Comparison of ENCODE assay signal across 9 cellular contexts in the genomic region with DNA sequence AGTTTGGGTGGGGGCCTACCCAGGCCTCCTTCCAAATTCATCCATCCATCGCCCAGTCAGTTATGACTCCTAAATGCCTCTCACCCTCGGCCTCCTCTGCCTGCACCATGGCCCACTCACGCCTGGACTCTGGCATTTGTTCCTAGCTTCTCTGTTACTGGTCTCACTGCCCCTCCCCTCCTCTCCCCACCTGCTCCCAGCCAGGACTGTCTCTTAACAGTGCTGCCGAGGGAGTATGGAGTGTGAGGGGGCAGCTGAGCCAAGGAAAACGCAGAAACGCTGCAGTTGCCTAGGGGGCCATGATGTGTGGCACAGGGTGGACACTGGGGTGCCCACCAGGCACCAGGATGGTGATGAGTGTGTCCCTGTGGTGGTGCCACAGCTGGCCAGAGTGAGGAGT. TPM values are rescaled to one million over a fixed set of nuclear protein-coding genes. Genes with fewer than 3 reads are reported as not detected.
DNase-seq lines count a peak whose midpoint lies in the region; ATAC-seq and TF ChIP-seq lines count a peak whose summit lies in the region.
"Had no signal": no experiment of that assay in that cellular context is flagged by ENCODE, and none has a peak within 500 bp of the region (broad histone marks: within the 10 kb centered on the region; RNA-seq: fewer than 3 reads in every experiment).

No MANE protein-coding gene starts in this region.

- peaks cover 44% of the 10 kb centered on the region for H3K36me3 ChIP-seq in HUES6 (ENCODE audit: control insufficient read depth, insufficient read depth, low read length)

- peak overlapping the region; percentile 68 for H3K4me3 ChIP-seq in AG10803 (ENCODE audit: low read length)
- H3K4me3 ChIP-seq in HUES6 (ENCODE audit: low read depth, low read length), result peak overlapping the region; percentile 78

- no peak for TF ChIP-seq CTCF in AG10803 (conservative IDR thresholded peaks at IDR 0.05; ENCODE audit: low read length)

- H3K27ac ChIP-seq in HUES6 (ENCODE audit: low read depth, low read length) (no peak overlapping the region), cingulate gyrus (ENCODE audit: low read depth, low read length) (peak overlapping the region; percentile 65)
- H3K27ac ChIP-seq: neutrophil had no signal

- no peaks in the 10 kb centered on the region for H3K9me3 ChIP-seq in HUES6 (ENCODE audit: control insufficient read depth, insufficient read depth, low read depth, low read length)
- H3K9me3 ChIP-seq: neutrophil had no signal

- peaks cover 14% of the 10 kb centered on the region for H3K4me1 ChIP-seq in HUES6 (ENCODE audit: control insufficient read depth, insufficient read depth, low read length)

- DNase-seq in AG10803 (ENCODE audit: low read depth) (no peak), EL (no peak), activated gamma-delta T cell (lab: John Stamatoyannopoulos, UW) (no peak), NCI-H446 (lab: John Stamatoyannopoulos, UW) (no peak)
- DNase-seq in natural killer cell treated with Interleukin-12 subunit alpha and Interleukin-12 subunit beta and Interleukin-15 and Interleukin-18, amount 100 ng/mL, for 72 hours (ENCODE audit: low spot score), result no peak

- no peak overlapping the region for H3K27ac Mint-ChIP-seq in natural killer cell treated with Interleukin-12 subunit alpha and Interleukin-12 subunit beta and Interleukin-15 and Interleukin-18, amount 100 ng/mL, for 72 hours

- peak overlapping the region; percentile 72 for H3K9ac ChIP-seq in HUES6 (ENCODE audit: low read length)

- no peaks in the 10 kb centered on the region for H3K36me3 Mint-ChIP-seq in natural killer cell treated with Interleukin-12 subunit alpha and Interleukin-12 subunit beta and Interleukin-15 and Interleukin-18, amount 100 ng/mL, for 72 hours

- H3K27me3 ChIP-seq in HUES6 (ENCODE audit: control insufficient read depth, insufficient read depth, low read length), result peaks cover 6% of the 10 kb centered on the region; the same call in 1 of the 2 replicates
- H3K27me3 ChIP-seq: neutrophil had no signal

- peak overlapping the region; percentile 66 for H3K4me3 Mint-ChIP-seq in natural killer cell treated with Interleukin-12 subunit alpha and Interleukin-12 subunit beta and Interleukin-15 and Interleukin-18, amount 100 ng/mL, for 72 hours

- no peak for ATAC-seq in natural killer cell treated with Interleukin-12 subunit alpha and Interleukin-12 subunit beta and Interleukin-15 and Interleukin-18, amount 100 ng/mL, for 72 hours
- no peak for ATAC-seq in GM18517 (IDR thresholded peaks at IDR 0.05; ENCODE audit: unreplicated experiment)

- H3K4me1 Mint-ChIP-seq in natural killer cell treated with Interleukin-12 subunit alpha and Interleukin-12 subunit beta and Interleukin-15 and Interleukin-18, amount 100 ng/mL, for 72 hours (ENCODE audit: low read depth in 2 of 2), result peaks cover 0 to 14% of the 10 kb centered on the region in 2 donors

- no peaks in the 10 kb centered on the region for H3K27me3 Mint-ChIP-seq in natural killer cell treated with Interleukin-12 subunit alpha and Interleukin-12 subunit beta and Interleukin-15 and Interleukin-18, amount 100 ng/mL, for 72 hours

- no peaks in the 10 kb centered on the region for H3K9me3 Mint-ChIP-seq in natural killer cell treated with Interleukin-12 subunit alpha and Interleukin-12 subunit beta and Interleukin-15 and Interleukin-18, amount 100 ng/mL, for 72 hours

RNA-seq across cellular contexts. Expression of a gene that starts 3.1 kb away (rescaled TPM):
- total RNA-seq in natural killer cell treated with Interleukin-12 subunit alpha and Interleukin-12 subunit beta and Interleukin-15 and Interleukin-18, amount 100 ng/mL, for 72 hours, result 10 to 100 TPM; 10.8 to 29.2 TPM

RNA-seq across cellular contexts. Expression of a gene that starts 22.7 kb away (rescaled TPM):
- 10 to 100 TPM; 81.9 to 95.3 TPM for total RNA-seq in natural killer cell treated with Interleukin-12 subunit alpha and Interleukin-12 subunit beta and Interleukin-15 and Interleukin-18, amount 100 ng/mL, for 72 hours

RNA-seq across cellular contexts. Expression of a gene that starts 25.4 kb away (rescaled TPM):
- total RNA-seq in natural killer cell treated with Interleukin-12 subunit alpha and Interleukin-12 subunit beta and Interleukin-15 and Interleukin-18, amount 100 ng/mL, for 72 hours, result 10 to 100 TPM; 23.4 to 30.5 TPM

RNA-seq across cellular contexts. Expression of a gene that starts 36.5 kb away (rescaled TPM):
- total RNA-seq in natural killer cell treated with Interleukin-12 subunit alpha and Interleukin-12 subunit beta and Interleukin-15 and Interleukin-18, amount 100 ng/mL, for 72 hours, result 100 to 1,000 TPM in 1 of 2 donors, 10 to 100 TPM in 1; 84.3 to 160 TPM

RNA-seq across cellular contexts. Expression of a gene that starts 54.7 kb away (rescaled TPM):
- total RNA-seq in natural killer cell treated with Interleukin-12 subunit alpha and Interleukin-12 subunit beta and Interleukin-15 and Interleukin-18, amount 100 ng/mL, for 72 hours, result 100 to 1,000 TPM; 172 to 244 TPM
